Comparison of ENCODE assay signal across 18 cellular contexts in the genomic region with DNA sequence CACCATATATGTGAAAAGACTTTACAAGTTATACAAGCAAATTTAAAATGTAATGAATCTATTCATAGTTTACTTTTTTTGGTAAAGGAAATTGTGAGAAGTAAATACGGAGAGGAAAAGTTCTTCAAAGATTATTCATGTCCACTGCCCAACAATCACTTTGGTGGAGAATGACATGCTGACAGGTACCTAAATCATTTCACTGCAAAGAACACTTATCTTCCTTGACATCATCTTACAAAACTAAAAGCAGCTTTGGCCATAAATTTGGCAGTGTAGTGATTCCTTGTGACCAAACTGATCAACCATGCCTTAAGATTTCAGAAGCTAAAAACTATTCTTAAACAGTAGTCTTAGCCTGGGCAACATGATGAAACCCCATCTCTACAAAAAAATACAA. TPM values are rescaled to one million over a fixed set of nuclear protein-coding genes. Genes with fewer than 3 reads are reported as not detected.
A peak's percentile ranks its signal among the peaks of the same experiment; 100 is the strongest.
DNase-seq lines count a peak whose midpoint lies in the region; ATAC-seq, FAIRE-seq and TF ChIP-seq lines count a peak whose summit lies in the region.
"Had no signal": no experiment of that assay in that cellular context is flagged by ENCODE, and none has a peak within 500 bp of the region (broad histone marks: within the 10 kb centered on the region; RNA-seq: fewer than 3 reads in every experiment).

No MANE protein-coding gene starts in this region.

- peak overlapping the region; percentile 57 for H3K27ac Mint-ChIP-seq in activated T-cell treated with anti-CD3 and anti-CD28 coated beads, Interleukin-2, amount 50 U/mL, for 24 hours

- peaks cover 53% of the 10 kb centered on the region for H3K4me1 Mint-ChIP-seq in activated T-cell treated with anti-CD3 and anti-CD28 coated beads, Interleukin-2, amount 50 U/mL, for 24 hours (ENCODE audit: low read depth)

- H3K4me3 ChIP-seq in GM12878 (no peak overlapping the region), coronary artery (no peak overlapping the region)
- H3K4me3 ChIP-seq: BLaER1, HAP-1 had no signal

- in situ Hi-C loops in GM12878 (cut with MboI): no loop called here

- no peaks in the 10 kb centered on the region for H3K27me3 ChIP-seq in GM12878 (replicated peaks in 1 of 2; ENCODE audit: control insufficient read depth in 2 of 2, insufficient read depth in 2 of 2, low read length in 1 of 2)
- H3K27me3 ChIP-seq: BLaER1 had no signal

- H3K4me3 Mint-ChIP-seq in activated T-cell treated with anti-CD3 and anti-CD28 coated beads, Interleukin-2, amount 50 U/mL, for 24 hours: no peak overlapping the region
- H3K4me3 Mint-ChIP-seq: CD14-positive monocyte; CD8-positive, alpha-beta T cell; HFFc6 had no signal

- peaks cover 84% of the 10 kb centered on the region for H3K36me3 Mint-ChIP-seq in activated T-cell treated with anti-CD3 and anti-CD28 coated beads, Interleukin-2, amount 50 U/mL, for 24 hours (ENCODE audit: low read depth)

- peaks cover 2 to 28% of the 10 kb centered on the region in 2 experiments for H3K36me3 ChIP-seq in GM12878 (ENCODE audit: control insufficient read depth in 2 of 2, insufficient read depth in 2 of 2, low read length in 1 of 2)

- no peak overlapping the region for H3K4me2 ChIP-seq in GM12878 (ENCODE audit: control insufficient read depth, insufficient read depth)
- H3K4me2 ChIP-seq: BLaER1 had no signal

- H3K9me3 ChIP-seq in GM12878 (replicated peaks; ENCODE audit: control insufficient read depth, insufficient read depth, low read length): no peaks in the 10 kb centered on the region
- H3K9me3 ChIP-seq: BLaER1, HAP-1 had no signal

- no peaks in the 10 kb centered on the region for H3K27me3 Mint-ChIP-seq in activated T-cell treated with anti-CD3 and anti-CD28 coated beads, Interleukin-2, amount 50 U/mL, for 24 hours

- TF ChIP-seq EP300 in GM12878 (IDR thresholded peaks at IDR 0.05; ENCODE audit: borderline replicate concordance in 1 of 2, control insufficient read depth in 1 of 2, low read depth in 2 of 2, low read length in 2 of 2): no peak

- DNase-seq in activated T-cell treated with anti-CD3 and anti-CD28 coated beads, Interleukin-2, amount 50 U/mL, for 24 hours: no peak
- DNase-seq in activated T-cell treated with anti-CD3 and anti-CD28 coated beads, Interleukin-2, amount 50 U/mL, for 48 hours: no peak
- DNase-seq in H54 (ENCODE audit: insufficient read length, low spot score): no peak
- no peak for DNase-seq in GM12878 (ENCODE audit: low read depth, low spot score)
- DNase-seq in NK-92 (lab: John Stamatoyannopoulos, UW; ENCODE audit: unreplicated experiment): no peak
- DNase-seq in coronary artery (ENCODE audit: low spot score): no peak
- DNase-seq in NCI-H1694 treated with DMSO at 0.1 percent for 48 hours (lab: John Stamatoyannopoulos, UW): no peak
- DNase-seq: 8988T; Calu3; CD8-positive, alpha-beta T cell; DMS79 treated with DMSO at 0.1 percent for 48 hours; GF-D8; HFFc6 had no signal

- RAD21 ChIA-PET in GM12878 (lab: Charles Lee; ENCODE audit: unreplicated experiment): no interaction called here

- CTCF ChIA-PET in GM12878 (lab: Yijun Ruan, JAX): interaction anchor here (1.3 to 1.4 kb wide), 2 partner anchors 13 to 346 kb away, joined by 3 to 5 read pairs; no protein-coding TSS in a partner anchor

- BruUV-seq in GM12878 (replicated peaks; lab: Mats Ljungman, UMichigan): no TSS peak

- no peaks in the 10 kb centered on the region for H3K9me3 Mint-ChIP-seq in activated T-cell treated with anti-CD3 and anti-CD28 coated beads, Interleukin-2, amount 50 U/mL, for 24 hours
- H3K9me3 Mint-ChIP-seq: CD8-positive, alpha-beta T cell; HFFc6 had no signal

- H3K4me1 ChIP-seq in GM12878 (ENCODE audit: control insufficient read depth, insufficient read depth, low read length): no peaks in the 10 kb centered on the region
- H3K4me1 ChIP-seq: BLaER1, HAP-1 had no signal

- TF ChIP-seq RAD21 in GM12878 (IDR thresholded peaks at IDR 0.05; ENCODE audit: insufficient read depth, low read depth, low read length): no peak

- intact Hi-C loops in GM12878 (cut with micrococcal nuclease; ENCODE audit: unreplicated experiment): no loop called here

- peaks cover 5% of the 10 kb centered on the region for H3K79me2 ChIP-seq in GM12878 (ENCODE audit: control insufficient read depth, insufficient read depth, low read length)

- H3K9ac ChIP-seq in GM12878 (ENCODE audit: control insufficient read depth, insufficient read depth, low read length): no peak overlapping the region
- H3K9ac ChIP-seq: BLaER1 had no signal

- ATAC-seq in GM12878: no peak
- ATAC-seq: CD8-positive, alpha-beta T cell had no signal

- TF ChIP-seq POLR2A in H54 (IDR thresholded peaks at IDR 0.05; ENCODE audit: low read depth, low read length): no peak
- TF ChIP-seq POLR2A in GM12878 (IDR thresholded peaks at IDR 0.05; ENCODE audit: low read depth, low read length): no peak

- SMC1A ChIA-PET in GM12878 (lab: Charles Lee; ENCODE audit: uncharacterized antibody, unreplicated experiment): interaction anchor here (1.1 to 1.3 kb wide), 2 partner anchors 10 to 200 kb away, joined by 3 to 4 read pairs; no protein-coding TSS in a partner anchor

- no peak overlapping the region for H3K27ac ChIP-seq in GM12878 (ENCODE audit: control insufficient read depth, insufficient read depth)
- H3K27ac ChIP-seq in coronary artery: no peak overlapping the region
- H3K27ac ChIP-seq: BLaER1, HL-60 had no signal

- H4K20me1 ChIP-seq in GM12878 (ENCODE audit: control insufficient read depth, insufficient read depth): no peaks in the 10 kb centered on the region

- TF ChIP-seq CTCF in GM12878 (IDR thresholded peaks at IDR 0.05 in 2 of 3, conservative IDR thresholded peaks at IDR 0.05 in 1 of 3; ENCODE audit: control insufficient read depth in 2 of 3, extremely low read depth in 1 of 3, insufficient read depth in 1 of 3, low read depth in 3 of 3, low read length in 3 of 3) (no peak), coronary artery (IDR thresholded peaks at IDR 0.05) (no peak)

- H2AFZ ChIP-seq in GM12878 (ENCODE audit: control insufficient read depth, low read depth, low read length): no peak overlapping the region

- FAIRE-seq in H54 (lab: Jason Lieb, UNC): peak; percentile 36
- FAIRE-seq in GM12878 (lab: Jason Lieb, UNC): peak; percentile 44
- FAIRE-seq: H1 had no signal

- POLR2A ChIA-PET in GM12878 (lab: Charles Lee): no interaction called here

- WGBS in GM12878 (ENCODE audit: insufficient coverage, insufficient replicate concordance, low lambda C conversion rate, missing lambda C conversion rate): 97% methylated on average over 1 of the region's 1 CpG

TF ChIP-seq in GM12878, 131 proteins besides CTCF, POLR2A, EP300 and RAD21:
- TF ChIP-seq ZNF207 (IDR thresholded peaks at IDR 0.05; ENCODE audit: borderline replicate concordance) (no peak), CREM (IDR thresholded peaks at IDR 0.05; ENCODE audit: low read depth) (no peak), ZNF274 (IDR thresholded peaks at IDR 0.05; ENCODE audit: insufficient read depth, insufficient read length) (no peak), NBN (IDR thresholded peaks at IDR 0.05) (no peak), ZSCAN29 (IDR thresholded peaks at IDR 0.05) (no peak), ZNF24 (IDR thresholded peaks at IDR 0.05) (no peak), GABPA (IDR thresholded peaks at IDR 0.05; ENCODE audit: low read depth) (no peak), NR2C1 (IDR thresholded peaks at IDR 0.05) (no peak), PML (IDR thresholded peaks at IDR 0.05; ENCODE audit: low read length) (no peak), EGR1 (IDR thresholded peaks at IDR 0.05; ENCODE audit: borderline replicate concordance in 1 of 2, low read depth in 2 of 2, low read length in 2 of 2) (no peak)
- TF ChIP-seq, protein P1, sequence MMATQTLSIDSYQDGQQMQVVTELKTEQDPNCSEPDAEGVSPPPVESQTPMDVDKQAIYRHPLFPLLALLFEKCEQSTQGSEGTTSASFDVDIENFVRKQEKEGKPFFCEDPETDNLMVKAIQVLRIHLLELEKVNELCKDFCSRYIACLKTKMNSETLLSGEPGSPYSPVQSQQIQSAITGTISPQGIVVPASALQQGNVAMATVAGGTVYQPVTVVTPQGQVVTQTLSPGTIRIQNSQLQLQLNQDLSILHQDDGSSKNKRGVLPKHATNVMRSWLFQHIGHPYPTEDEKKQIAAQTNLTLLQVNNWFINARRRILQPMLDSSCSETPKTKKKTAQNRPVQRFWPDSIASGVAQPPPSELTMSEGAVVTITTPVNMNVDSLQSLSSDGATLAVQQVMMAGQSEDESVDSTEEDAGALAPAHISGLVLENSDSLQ (IDR thresholded peaks at IDR 0.05): no peak
- TF ChIP-seq, protein P2, sequence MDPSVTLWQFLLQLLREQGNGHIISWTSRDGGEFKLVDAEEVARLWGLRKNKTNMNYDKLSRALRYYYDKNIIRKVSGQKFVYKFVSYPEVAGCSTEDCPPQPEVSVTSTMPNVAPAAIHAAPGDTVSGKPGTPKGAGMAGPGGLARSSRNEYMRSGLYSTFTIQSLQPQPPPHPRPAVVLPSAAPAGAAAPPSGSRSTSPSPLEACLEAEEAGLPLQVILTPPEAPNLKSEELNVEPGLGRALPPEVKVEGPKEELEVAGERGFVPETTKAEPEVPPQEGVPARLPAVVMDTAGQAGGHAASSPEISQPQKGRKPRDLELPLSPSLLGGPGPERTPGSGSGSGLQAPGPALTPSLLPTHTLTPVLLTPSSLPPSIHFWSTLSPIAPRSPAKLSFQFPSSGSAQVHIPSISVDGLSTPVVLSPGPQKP (IDR thresholded peaks at IDR 0.05; ENCODE audit: low read depth, low read length): no peak

RNA-seq across cellular contexts. Expression of a gene that starts 42.5 kb away (rescaled TPM):
- 47.7 and 54.5 TPM in 2 replicates for total RNA-seq in GM12878 (2013; cell fraction: nucleolus; rRNA removed)
- 45.4 and 51.9 TPM in 2 replicates for total RNA-seq in GM12878 (2014; rRNA removed)
- total RNA-seq in GM12878 (2014; rRNA removed; fragmentation: Illumina TruSeq; extraction: Trizol): 39.4 and 40.8 TPM in 2 replicates
- total RNA-seq in GM12878 (2021): 62.4 and 67.2 TPM in 2 replicates
- 23.8 TPM for polyA plus RNA-seq in GM12878 (2011; ENCODE audit: low read depth)
- 40.9 and 48.4 TPM in 2 replicates for polyA plus RNA-seq in GM12878 (2011; rRNA removed)
- polyA plus RNA-seq in GM12878 (2011; cell fraction: cytosol; rRNA removed): 22.2 and 24.9 TPM in 2 replicates
- 15.3 and 17.8 TPM in 2 replicates for polyA plus RNA-seq in GM12878 (2011; cell fraction: nucleus; rRNA removed)
- 36.4 and 37.1 TPM in 2 replicates for polyA plus RNA-seq in GM12878 (2012)
- 54.4 and 70.4 TPM in 2 replicates for polyA plus RNA-seq in GM12878 (2014; fragmentation: Illumina TruSeq; extraction: Trizol)
- 10 to 100 TPM; 14.0 to 28.5 TPM for polyA plus RNA-seq in GM12878 (2014; fragmentation: Nextera tagmentation; extraction: Ambion mirVana)
- polyA plus RNA-seq in GM12878 (2014; rRNA removed): 34.1 and 35.2 TPM in 2 replicates
- 10 to 100 TPM; 74.8 to 79.7 TPM for polyA plus RNA-seq in GM12878 (2016; fragmentation: Nextera tagmentation; extraction: Ambion mirVana)
- polyA minus RNA-seq in GM12878 (2011; rRNA and poly(A)+ RNA removed): 40.7 and 46.6 TPM in 2 replicates
- polyA minus RNA-seq in GM12878 (2011; cell fraction: cytosol; rRNA and poly(A)+ RNA removed): 21.2 and 29.1 TPM in 2 replicates
- 16.0 and 27.4 TPM in 2 replicates for polyA minus RNA-seq in GM12878 (2011; cell fraction: nucleus; rRNA and poly(A)+ RNA removed)
